In genomic region chr18:69998523-69998987, GRCh38 we compare ENCODE assay signal across 29 cellular contexts. TPM values are rescaled to one million over a fixed set of nuclear protein-coding genes. Genes with fewer than 3 reads are reported as not detected.
DNase-seq lines count a peak whose midpoint lies in the region; ATAC-seq and TF ChIP-seq lines count a peak whose summit lies in the region.
"Had no signal": no experiment of that assay in that cellular context is flagged by ENCODE, and none has a peak within 500 bp of the region (broad histone marks: within the 10 kb centered on the region; RNA-seq: fewer than 3 reads in every experiment).

No MANE protein-coding gene starts in this region.

- intact Hi-C loops in psoas muscle (cut with DNase I), result no loop called here

- DNase-seq in Ammon's horn (ENCODE audit: low spot score), result peak; percentile 12
- DNase-seq in NCI-H82 (lab: John Stamatoyannopoulos, UW), result peak; percentile 64
- no peak for DNase-seq in glutamatergic neuron
- peak; percentile 25 for DNase-seq in medulla oblongata (ENCODE audit: extremely low spot score)
- no peak for DNase-seq in tibial nerve (ENCODE audit: low spot score in 2 of 2)
- DNase-seq in superior temporal gyrus (ENCODE audit: extremely low spot score), result no peak
- DNase-seq in psoas muscle, result no peak
- no peak for DNase-seq in NCI-H774 (lab: John Stamatoyannopoulos, UW)
- DNase-seq: ACHN; activated CD8-positive, alpha-beta T cell treated with anti-CD3 and anti-CD28 coated beads for 36 hours; COR-L47; DMS53; H7; hippocampal formation; Kasumi-1; left colon; MV-4-11; naive B cell; NCI-H1694 treated with DMSO at 0.1 percent for 48 hours; NCI-H524; stimulated activated CD4-positive, alpha-beta T cell treated with anti-CD3 and anti-CD28 coated beads, Interleukin-2, amount 100 ng/mL, for 24 hours had no signal

- no peak overlapping the region for H3K27ac ChIP-seq in tibial nerve
- H3K27ac ChIP-seq in psoas muscle, result no peak overlapping the region
- H3K27ac ChIP-seq: BLaER1 treated with 17β-estradiol and CSF1 and Interleukin-3, amounts not matched to agents 10 nM and 100 nM; HL-60; SJSA1 had no signal

- ATAC-seq in psoas muscle, result no peak
- ATAC-seq: activated CD8-positive, alpha-beta T cell treated with anti-CD3 and anti-CD28 coated beads for 36 hours; left colon had no signal

- H3K36me3 ChIP-seq in tibial nerve, result peaks cover 0 to 37% (median 0%) of the 10 kb centered on the region in 3 donors
- H3K36me3 ChIP-seq in psoas muscle (ENCODE audit: insufficient read depth in 1 of 2, low read depth in 1 of 2), result peaks cover 3 to 11% of the 10 kb centered on the region in 2 donors

- H3K4me1 Mint-ChIP-seq in glutamatergic neuron (ENCODE audit: low read depth, unreplicated experiment), result peaks cover 10% of the 10 kb centered on the region
- H3K4me1 Mint-ChIP-seq: naive B cell had no signal

- H3K27me3 ChIP-seq in tibial nerve (no peaks in the 10 kb centered on the region), psoas muscle (ENCODE audit: insufficient read depth in 3 of 3, low read length in 2 of 3) (no peaks in the 10 kb centered on the region)
- H3K27me3 ChIP-seq: BLaER1 treated with 17β-estradiol and CSF1 and Interleukin-3, amounts not matched to agents 10 nM and 100 nM; SJSA1 had no signal

- H3K4me3 Mint-ChIP-seq in glutamatergic neuron (ENCODE audit: unreplicated experiment), result peak overlapping the region; percentile 26
- H3K4me3 Mint-ChIP-seq: activated CD8-positive, alpha-beta T cell treated with anti-CD3 and anti-CD28 coated beads for 36 hours; activated naive CD4-positive, alpha-beta T cell treated with anti-CD3 and anti-CD28 coated beads, Interleukin-2, amount 50 U/mL, for 24 hours; dendritic cell treated with granulocyte-macrophage colony-stimulating factor and Interleukin-4, amounts not matched to agents 40 ng/mL and 50 ng/mL, for 4 days; naive B cell; T-helper 1 cell treated with Interleukin-12 subunit alpha and Interleukin-12 subunit beta and Interleukin-4 antibody, amounts not matched to agents 30 μg/mL and 1 μg/mL, for 36 hours; type B pancreatic cell had no signal

- TF ChIP-seq CTCF in glutamatergic neuron (IDR thresholded peaks at IDR 0.05; ENCODE audit: partially characterized antibody, unreplicated experiment) (no peak), tibial nerve (IDR thresholded peaks at IDR 0.05) (no peak), psoas muscle (IDR thresholded peaks at IDR 0.05) (no peak)

- no peaks in the 10 kb centered on the region for H3K36me3 Mint-ChIP-seq in glutamatergic neuron (ENCODE audit: unreplicated experiment)

- no peaks in the 10 kb centered on the region for H3K27me3 Mint-ChIP-seq in glutamatergic neuron (ENCODE audit: unreplicated experiment)
- H3K27me3 Mint-ChIP-seq: activated CD8-positive, alpha-beta T cell treated with anti-CD3 and anti-CD28 coated beads for 36 hours; activated naive CD4-positive, alpha-beta T cell treated with anti-CD3 and anti-CD28 coated beads, Interleukin-2, amount 50 U/mL, for 24 hours; dendritic cell treated with granulocyte-macrophage colony-stimulating factor and Interleukin-4, amounts not matched to agents 40 ng/mL and 50 ng/mL, for 4 days; naive B cell; type B pancreatic cell had no signal

- peak overlapping the region; percentile 62 for H3K27ac Mint-ChIP-seq in glutamatergic neuron (ENCODE audit: unreplicated experiment)
- H3K27ac Mint-ChIP-seq: activated CD8-positive, alpha-beta T cell treated with anti-CD3 and anti-CD28 coated beads for 36 hours; activated naive CD4-positive, alpha-beta T cell treated with anti-CD3 and anti-CD28 coated beads, Interleukin-2, amount 50 U/mL, for 24 hours; activated T-helper 2 cell treated with anti-CD3 and anti-CD28 coated beads, Interferon-gamma antibody, Interleukin-2, Interleukin-4, amounts not matched to agents 10 μg/mL and 5 μg/mL and 100 μg/mL, durations not matched to agents 14 hours and 24 hours and 36 hours; dendritic cell treated with granulocyte-macrophage colony-stimulating factor and Interleukin-4, amounts not matched to agents 40 ng/mL and 50 ng/mL, for 4 days; naive B cell; T-helper 1 cell treated with Interleukin-12 subunit alpha and Interleukin-12 subunit beta and Interleukin-4 antibody, amounts not matched to agents 30 μg/mL and 1 μg/mL, for 36 hours; type B pancreatic cell had no signal

- H3K9me3 Mint-ChIP-seq in glutamatergic neuron (ENCODE audit: unreplicated experiment), result no peaks in the 10 kb centered on the region
- H3K9me3 Mint-ChIP-seq: activated CD8-positive, alpha-beta T cell treated with anti-CD3 and anti-CD28 coated beads for 36 hours; dendritic cell treated with granulocyte-macrophage colony-stimulating factor and Interleukin-4, amounts not matched to agents 40 ng/mL and 50 ng/mL, for 4 days; type B pancreatic cell had no signal

- TF ChIP-seq EP300 in tibial nerve (IDR thresholded peaks at IDR 0.05), result no peak

- no peaks in the 10 kb centered on the region for H3K9me3 ChIP-seq in tibial nerve
- H3K9me3 ChIP-seq in psoas muscle, result no peaks in the 10 kb centered on the region
- H3K9me3 ChIP-seq: BLaER1 treated with 17β-estradiol and CSF1 and Interleukin-3, amounts not matched to agents 10 nM and 100 nM; SJSA1 had no signal

- H3K4me1 ChIP-seq in tibial nerve (peaks cover 0 to 3% (median 0%) of the 10 kb centered on the region in 4 donors), psoas muscle (no peaks in the 10 kb centered on the region)
- H3K4me1 ChIP-seq: BLaER1 treated with 17β-estradiol and CSF1 and Interleukin-3, amounts not matched to agents 10 nM and 100 nM; SJSA1 had no signal

- TF ChIP-seq POLR2A in tibial nerve (IDR thresholded peaks at IDR 0.05), result no peak

- no peak overlapping the region for H3K4me3 ChIP-seq in tibial nerve
- H3K4me3 ChIP-seq in psoas muscle, result no peak overlapping the region
- H3K4me3 ChIP-seq: BLaER1 treated with 17β-estradiol and CSF1 and Interleukin-3, amounts not matched to agents 10 nM and 100 nM; SJSA1 had no signal

RNA-seq across cellular contexts. Expression of gene CD226, which starts 50.9 kb away (rescaled TPM):
- total RNA-seq in glutamatergic neuron (ENCODE audit: unreplicated experiment) (0.05 TPM), tibial nerve (1 to 10 TPM in 1 of 4 donors, under 1 TPM in 3; 0.39 to 1.1 (median 0.72) TPM), psoas muscle (1 to 10 TPM in 1 of 4 donors, under 1 TPM in 3; 0.24 to 1.8 (median 0.49) TPM)
- polyA plus RNA-seq in psoas muscle, result under 1 TPM; 0.06 to 0.27 (median 0.08) TPM
- total RNA-seq: H7 had no signal

Comparison
In these comparisons a context has a peak if more than half of its experiments do, and no peak if none do; other contexts are left out.
1. DNase-seq: peak in Ammon's horn (single experiment), NCI-H82 (single experiment) and medulla oblongata (single experiment); none in glutamatergic neuron (single experiment), tibial nerve (0 of 2), superior temporal gyrus (single experiment), psoas muscle (0 of 2) and NCI-H774 (single experiment).